In genomic region chr6:147218797-147219196, GRCh38 we compare ENCODE assay signal across 16 cellular contexts. TPM values are rescaled to one million over a fixed set of nuclear protein-coding genes. Genes with fewer than 3 reads are reported as not detected.
DNase-seq lines count a peak whose midpoint lies in the region; ATAC-seq and TF ChIP-seq lines count a peak whose summit lies in the region.
"Had no signal": no experiment of that assay in that cellular context is flagged by ENCODE, and none has a peak within 500 bp of the region (broad histone marks: within the 10 kb centered on the region; RNA-seq: fewer than 3 reads in every experiment).

No MANE protein-coding gene starts in this region.

- no peaks in the 10 kb centered on the region for H3K27me3 ChIP-seq in neutrophil

- CTCF ChIA-PET in activated CD4-positive, alpha-beta T cell treated with anti-CD3 and anti-CD28 coated beads, Interleukin-2, amount 10 ng/mL, durations not matched to agents 7 days and 5 days (lab: Charles Lee), result no interaction called here

- POLR2A ChIA-PET in activated CD4-positive, alpha-beta T cell treated with anti-CD3 and anti-CD28 coated beads, Interleukin-2, amount 10 ng/mL, durations not matched to agents 7 days and 5 days (lab: Charles Lee), result no interaction called here

- H3K4me1 ChIP-seq in neutrophil (ENCODE audit: control insufficient read depth in 1 of 2, insufficient read depth in 1 of 2, low read depth in 1 of 2, low read length in 1 of 2), result peaks cover 25 to 31% of the 10 kb centered on the region in 2 experiments

- TF ChIP-seq CTCF in endothelial cell (IDR thresholded peaks at IDR 0.05; ENCODE audit: unreplicated experiment) (no peak), neutrophil (IDR thresholded peaks at IDR 0.05) (no peak)

- no peak for DNase-seq in activated CD4-positive, alpha-beta T cell treated with anti-CD3 and anti-CD28 coated beads, Interleukin-2, amount 10 ng/mL, durations not matched to agents 7 days and 5 days
- DNase-seq in activated CD4-positive, alpha-beta T cell treated with anti-CD3 and anti-CD28 coated beads, Interleukin-2, amount 10 ng/mL, durations not matched to agents 24 days and 14 days, result no peak
- no peak for DNase-seq in endothelial cell (ENCODE audit: low spot score)
- DNase-seq in epidermal melanocyte (ENCODE audit: insufficient read length, low spot score), result no peak
- no peak for DNase-seq in activated effector memory CD4-positive, alpha-beta T cell treated with anti-CD3 and anti-CD28 coated beads, Interleukin-2, amount 50 U/mL, for 16 hours
- DNase-seq: ACHN; CD4-positive, alpha-beta memory T cell; DMS79; GOT3; H9 had no signal

- H3K36me3 Mint-ChIP-seq in activated CD4-positive, alpha-beta T cell treated with anti-CD3 and anti-CD28 coated beads, Interleukin-2, amount 10 ng/mL, durations not matched to agents 7 days and 5 days (ENCODE audit: low read depth), result peaks cover 37% of the 10 kb centered on the region
- H3K36me3 Mint-ChIP-seq in activated CD4-positive, alpha-beta T cell treated with anti-CD3 and anti-CD28 coated beads, Interleukin-2, amount 10 ng/mL, durations not matched to agents 24 days and 14 days (ENCODE audit: low read depth), result peaks cover 32% of the 10 kb centered on the region
- peaks cover 2% of the 10 kb centered on the region for H3K36me3 Mint-ChIP-seq in endothelial cell (ENCODE audit: low read depth, unreplicated experiment)

- H3K9me3 ChIP-seq in neutrophil, result no peaks in the 10 kb centered on the region

- intact Hi-C loops in activated CD4-positive, alpha-beta T cell treated with anti-CD3 and anti-CD28 coated beads, Interleukin-2, amount 10 ng/mL, durations not matched to agents 24 days and 14 days (cut with micrococcal nuclease), result no loop called here

- H3K4me3 ChIP-seq in neutrophil (ENCODE audit: low read depth in 1 of 2, low read length in 1 of 2), result no peak overlapping the region
- H3K4me3 ChIP-seq: GM12878 had no signal

- H3K9me3 Mint-ChIP-seq in activated CD4-positive, alpha-beta T cell treated with anti-CD3 and anti-CD28 coated beads, Interleukin-2, amount 10 ng/mL, durations not matched to agents 7 days and 5 days, result no peaks in the 10 kb centered on the region
- H3K9me3 Mint-ChIP-seq in activated CD4-positive, alpha-beta T cell treated with anti-CD3 and anti-CD28 coated beads, Interleukin-2, amount 10 ng/mL, durations not matched to agents 24 days and 14 days, result no peaks in the 10 kb centered on the region
- H3K9me3 Mint-ChIP-seq in endothelial cell (ENCODE audit: unreplicated experiment), result no peaks in the 10 kb centered on the region
- H3K9me3 Mint-ChIP-seq: CD4-positive, alpha-beta memory T cell; H9; IgD-negative memory B cell had no signal

- peaks cover 21% of the 10 kb centered on the region for H3K36me3 ChIP-seq in neutrophil

- ATAC-seq in GM21423 (IDR thresholded peaks at IDR 0.05; ENCODE audit: unreplicated experiment), result no peak
- ATAC-seq: GM12878 had no signal

- H3K27ac Mint-ChIP-seq in activated CD4-positive, alpha-beta T cell treated with anti-CD3 and anti-CD28 coated beads, Interleukin-2, amount 10 ng/mL, durations not matched to agents 7 days and 5 days, result peak overlapping the region; percentile 9
- no peak overlapping the region for H3K27ac Mint-ChIP-seq in activated CD4-positive, alpha-beta T cell treated with anti-CD3 and anti-CD28 coated beads, Interleukin-2, amount 10 ng/mL, durations not matched to agents 24 days and 14 days
- peak overlapping the region; percentile 9 for H3K27ac Mint-ChIP-seq in endothelial cell (ENCODE audit: unreplicated experiment)
- H3K27ac Mint-ChIP-seq: B cell, IgD-negative memory B cell had no signal

- H3K4me1 Mint-ChIP-seq in activated CD4-positive, alpha-beta T cell treated with anti-CD3 and anti-CD28 coated beads, Interleukin-2, amount 10 ng/mL, durations not matched to agents 7 days and 5 days, result peaks cover 14% of the 10 kb centered on the region
- H3K4me1 Mint-ChIP-seq in activated CD4-positive, alpha-beta T cell treated with anti-CD3 and anti-CD28 coated beads, Interleukin-2, amount 10 ng/mL, durations not matched to agents 24 days and 14 days, result peaks cover 7% of the 10 kb centered on the region
- peaks cover 40% of the 10 kb centered on the region for H3K4me1 Mint-ChIP-seq in endothelial cell (ENCODE audit: unreplicated experiment)

- peak overlapping the region; percentile 12 for H3K27ac ChIP-seq in neutrophil
- H3K27ac ChIP-seq: C4-2B had no signal

- H3K4me3 Mint-ChIP-seq in activated CD4-positive, alpha-beta T cell treated with anti-CD3 and anti-CD28 coated beads, Interleukin-2, amount 10 ng/mL, durations not matched to agents 7 days and 5 days, result no peak overlapping the region
- H3K4me3 Mint-ChIP-seq in activated CD4-positive, alpha-beta T cell treated with anti-CD3 and anti-CD28 coated beads, Interleukin-2, amount 10 ng/mL, durations not matched to agents 24 days and 14 days, result no peak overlapping the region
- no peak overlapping the region for H3K4me3 Mint-ChIP-seq in endothelial cell (ENCODE audit: unreplicated experiment)
- H3K4me3 Mint-ChIP-seq: B cell, H9, IgD-negative memory B cell had no signal

- no peaks in the 10 kb centered on the region for H3K27me3 Mint-ChIP-seq in activated CD4-positive, alpha-beta T cell treated with anti-CD3 and anti-CD28 coated beads, Interleukin-2, amount 10 ng/mL, durations not matched to agents 7 days and 5 days
- H3K27me3 Mint-ChIP-seq in activated CD4-positive, alpha-beta T cell treated with anti-CD3 and anti-CD28 coated beads, Interleukin-2, amount 10 ng/mL, durations not matched to agents 24 days and 14 days, result no peaks in the 10 kb centered on the region
- H3K27me3 Mint-ChIP-seq in endothelial cell (ENCODE audit: unreplicated experiment), result no peaks in the 10 kb centered on the region
- H3K27me3 Mint-ChIP-seq: B cell; CD4-positive, alpha-beta memory T cell; IgD-negative memory B cell had no signal

RNA-seq across cellular contexts. Expression of gene STXBP5, which starts 14.6 kb away (rescaled TPM):
- 10 to 100 TPM; 17.6 to 17.7 TPM for total RNA-seq in activated CD4-positive, alpha-beta T cell treated with anti-CD3 and anti-CD28 coated beads, Interleukin-2, amount 10 ng/mL, durations not matched to agents 7 days and 5 days
- total RNA-seq in activated CD4-positive, alpha-beta T cell treated with anti-CD3 and anti-CD28 coated beads, Interleukin-2, amount 10 ng/mL, durations not matched to agents 24 days and 14 days, result 28.6 and 29.5 TPM in 2 replicates
- 26.9 TPM for total RNA-seq in endothelial cell (ENCODE audit: unreplicated experiment)
